In the genomic region with DNA sequence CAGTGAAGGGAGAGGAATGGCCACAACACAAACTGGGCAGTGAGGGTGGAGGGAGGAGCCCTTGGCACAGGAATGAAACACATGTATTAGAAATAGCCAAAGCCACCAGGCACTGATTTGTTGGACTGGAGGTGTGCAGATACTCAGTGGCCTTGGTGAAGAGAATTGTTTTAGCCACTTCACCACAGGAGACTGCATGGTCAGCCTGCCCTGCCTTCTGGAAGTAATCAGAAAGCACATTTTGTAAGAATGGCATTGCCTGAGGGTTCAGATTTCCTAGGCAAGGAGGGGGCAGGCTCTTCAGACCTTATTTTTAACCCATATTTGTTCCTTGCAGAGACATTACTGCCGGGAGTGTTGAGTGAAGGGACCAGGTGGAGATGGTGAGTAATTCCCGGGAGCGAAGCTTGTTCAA, we compare ENCODE assay signal across 22 cellular contexts. TPM values are rescaled to one million over a fixed set of nuclear protein-coding genes. Genes with fewer than 3 reads are reported as not detected.
DNase-seq lines count a peak whose midpoint lies in the region; ATAC-seq and TF ChIP-seq lines count a peak whose summit lies in the region.
"Had no signal": no experiment of that assay in that cellular context is flagged by ENCODE, and none has a peak within 500 bp of the region (broad histone marks: within the 10 kb centered on the region; RNA-seq: fewer than 3 reads in every experiment).

No MANE protein-coding gene starts in this region.

- no peaks in the 10 kb centered on the region for H3K27me3 ChIP-seq in gastroesophageal sphincter
- no peaks in the 10 kb centered on the region for H3K27me3 ChIP-seq in vagina
- H3K27me3 ChIP-seq: cardiac muscle cell had no signal

- TF ChIP-seq EP300 in gastroesophageal sphincter (IDR thresholded peaks at IDR 0.05), result no peak

- no peaks in the 10 kb centered on the region for H3K27me3 Mint-ChIP-seq in nephron progenitor cell (ENCODE audit: low read depth, poor library complexity)

- H3K9me3 ChIP-seq in gastroesophageal sphincter (no peaks in the 10 kb centered on the region), vagina (no peaks in the 10 kb centered on the region)

- no peak overlapping the region for H3K27ac Mint-ChIP-seq in nephron progenitor cell
- H3K27ac Mint-ChIP-seq: activated CD8-positive, alpha-beta T cell treated with anti-CD3 and anti-CD28 coated beads, Interleukin-2, amount 10 ng/mL, durations not matched to agents 7 days and 5 days; activated naive CD8-positive, alpha-beta T cell treated with anti-CD3 and anti-CD28 coated beads, Interleukin-2, amount 10 ng/mL, durations not matched to agents 7 days and 5 days; CD4-positive, CD25-positive, alpha-beta regulatory T cell; GM23338 had no signal

- H3K4me1 ChIP-seq in gastroesophageal sphincter (peaks cover 0 to 68% (median 3%) of the 10 kb centered on the region in 3 donors), vagina (peaks cover 11% of the 10 kb centered on the region)

- H3K4me1 Mint-ChIP-seq in nephron progenitor cell, result peaks cover 83% of the 10 kb centered on the region
- H3K4me1 Mint-ChIP-seq: activated naive CD8-positive, alpha-beta T cell treated with anti-CD3 and anti-CD28 coated beads, Interleukin-2, amount 10 ng/mL, durations not matched to agents 7 days and 5 days; CD4-positive, CD25-positive, alpha-beta regulatory T cell had no signal

- H3K4me3 ChIP-seq in gastroesophageal sphincter (peak overlapping the region; percentile 52 to 54), vagina (no peak overlapping the region)
- H3K4me3 ChIP-seq: cardiac muscle cell, GM23338, PC-9, SK-N-MC had no signal

- intact Hi-C loops in Right ventricle myocardium inferior (cut with DNase I), result loop anchor here (2.0 to 10.0 kb wide), 7 partner anchors 57 to 596 kb away; no protein-coding TSS in a partner anchor
- intact Hi-C loops in cardiac septum (cut with DNase I), result loop anchor here (5.0 to 10.0 kb wide), 2 partner anchors 168 to 266 kb away; no protein-coding TSS in a partner anchor
- intact Hi-C loops in vagina (cut with DNase I), result no loop called here

- H3K36me3 Mint-ChIP-seq in nephron progenitor cell (ENCODE audit: low read depth), result no peaks in the 10 kb centered on the region
- H3K36me3 Mint-ChIP-seq: activated naive CD8-positive, alpha-beta T cell treated with anti-CD3 and anti-CD28 coated beads, Interleukin-2, amount 10 ng/mL, durations not matched to agents 7 days and 5 days; CD4-positive, CD25-positive, alpha-beta regulatory T cell had no signal

- peaks cover 0 to 7% of the 10 kb centered on the region in 2 donors for H3K36me3 ChIP-seq in gastroesophageal sphincter
- no peaks in the 10 kb centered on the region for H3K36me3 ChIP-seq in vagina
- H3K36me3 ChIP-seq: cardiac muscle cell had no signal

- peak; percentile 75 for ATAC-seq in Right ventricle myocardium inferior
- no peak for ATAC-seq in gastroesophageal sphincter
- ATAC-seq: activated CD8-positive, alpha-beta T cell treated with anti-CD3 and anti-CD28 coated beads, Interleukin-2, amount 10 ng/mL, durations not matched to agents 7 days and 5 days; GM23338 had no signal

- H3K27ac ChIP-seq in gastroesophageal sphincter (peak overlapping the region; percentile 81 to 87 (median 82)), vagina (no peak overlapping the region)
- H3K27ac ChIP-seq: 22Rv1, cardiac muscle cell, PC-9, SK-N-MC had no signal

- no peak for DNase-seq in Right ventricle myocardium inferior (ENCODE audit: missing footprints)
- DNase-seq in cardiac septum (ENCODE audit: low spot score), result no peak
- DNase-seq in nephron progenitor cell, result no peak
- DNase-seq in effector CD8-positive, alpha-beta T cell (lab: John Stamatoyannopoulos, UW), result no peak
- no peak for DNase-seq in vagina (ENCODE audit: extremely low spot score in 2 of 2)
- no peak for DNase-seq in D341Med (ENCODE audit: low spot score)
- no peak for DNase-seq in SIG-M5 treated with dmso at 0.1 percent for 504 hours (lab: John Stamatoyannopoulos, UW; ENCODE audit: unreplicated experiment)
- DNase-seq: activated CD8-positive, alpha-beta T cell treated with anti-CD3 and anti-CD28 coated beads, Interleukin-2, amount 10 ng/mL, durations not matched to agents 7 days and 5 days; activated naive CD8-positive, alpha-beta T cell treated with anti-CD3 and anti-CD28 coated beads, Interleukin-2, amount 10 ng/mL, durations not matched to agents 7 days and 5 days; CD4-positive, CD25-positive, alpha-beta regulatory T cell; hippocampal formation; Kasumi-1; kidney; NCI-H1105; NCI-H82; PC-9; stimulated activated CD4-positive, alpha-beta T cell treated with anti-CD3 and anti-CD28 coated beads, Interleukin-2, amount 100 ng/mL, for 24 hours had no signal

- WGBS in gastroesophageal sphincter (ENCODE audit: low coverage in 1 of 2), 2 donors, result 48 to 79% methylated on average over 3 of the region's 3 CpGs

- TF ChIP-seq POLR2A in gastroesophageal sphincter (IDR thresholded peaks at IDR 0.05) (no peak), vagina (IDR thresholded peaks at IDR 0.05) (no peak)

- no peak for TF ChIP-seq CTCF in gastroesophageal sphincter (IDR thresholded peaks at IDR 0.05)
- no peak for TF ChIP-seq CTCF in nephron progenitor cell (IDR thresholded peaks at IDR 0.05)
- TF ChIP-seq CTCF in vagina (IDR thresholded peaks at IDR 0.05), result no peak

- peak overlapping the region; percentile 21 for H3K4me3 Mint-ChIP-seq in nephron progenitor cell
- H3K4me3 Mint-ChIP-seq: activated CD8-positive, alpha-beta T cell treated with anti-CD3 and anti-CD28 coated beads, Interleukin-2, amount 10 ng/mL, durations not matched to agents 7 days and 5 days; activated naive CD8-positive, alpha-beta T cell treated with anti-CD3 and anti-CD28 coated beads, Interleukin-2, amount 10 ng/mL, durations not matched to agents 7 days and 5 days; CD4-positive, CD25-positive, alpha-beta regulatory T cell; GM23338 had no signal

- H3K9me3 Mint-ChIP-seq in nephron progenitor cell, result peaks cover 4% of the 10 kb centered on the region
- H3K9me3 Mint-ChIP-seq: activated naive CD8-positive, alpha-beta T cell treated with anti-CD3 and anti-CD28 coated beads, Interleukin-2, amount 10 ng/mL, durations not matched to agents 7 days and 5 days; GM23338 had no signal

RNA-seq across cellular contexts. Expression of gene SGCD, which starts 2.2 kb away (rescaled TPM):
- total RNA-seq in Right ventricle myocardium inferior (75.2 TPM), cardiac septum (83.1 TPM), gastroesophageal sphincter (10 to 100 TPM in 3 of 4 donors, 1 to 10 TPM in 1; 8.8 to 61.3 (median 33.7) TPM), vagina (6.9 TPM)
- total RNA-seq: activated CD8-positive, alpha-beta T cell treated with anti-CD3 and anti-CD28 coated beads, Interleukin-2, amount 10 ng/mL, durations not matched to agents 7 days and 5 days; CD4-positive, CD25-positive, alpha-beta regulatory T cell; PC-9 had no signal

Comparison
In these comparisons a context has a peak if more than half of its experiments do, and no peak if none do; other contexts are left out.
1. H3K4me3 ChIP-seq: peak in gastroesophageal sphincter (2 of 2); none in vagina (0 of 2).